Comparison of ENCODE assay signal across 8 cellular contexts in genomic region chr3:138328341-138328740, GRCh38. TPM values are rescaled to one million over a fixed set of nuclear protein-coding genes. Genes with fewer than 3 reads are reported as not detected.
DNase-seq lines count a peak whose midpoint lies in the region; ATAC-seq and TF ChIP-seq lines count a peak whose summit lies in the region.
"Had no signal": no experiment of that assay in that cellular context is flagged by ENCODE, and none has a peak within 500 bp of the region (broad histone marks: within the 10 kb centered on the region; RNA-seq: fewer than 3 reads in every experiment).

No MANE protein-coding gene starts in this region.

- H3K4me1 Mint-ChIP-seq in Caco-2 (ENCODE audit: low read depth, unreplicated experiment) (no peaks in the 10 kb centered on the region), IgD-negative memory B cell (peaks cover 7 to 19% (median 14%) of the 10 kb centered on the region in 3 donors)
- H3K4me1 Mint-ChIP-seq in activated T-helper 1 cell treated with anti-CD3 and anti-CD28 coated beads, Interleukin-12 subunit alpha, Interleukin-12 subunit beta, Interleukin-2, Interleukin-4 antibody, amounts not matched to agents 30 ng/mL and 10 ng/mL and 1 ng/mL, durations not matched to agents 14 hours and 24 hours and 36 hours (ENCODE audit: low read depth) = peaks cover 43% of the 10 kb centered on the region
- H3K4me1 Mint-ChIP-seq in naive thymus-derived CD4-positive, alpha-beta T cell = peaks cover 13 to 48% (median 45%) of the 10 kb centered on the region in 7 donors

- TF ChIP-seq CTCF in Caco-2 (IDR thresholded peaks at IDR 0.05; ENCODE audit: insufficient read depth in 1 of 2, low read depth in 1 of 2, low read length in 1 of 2, severe bottlenecking in 1 of 2, unreplicated experiment in 1 of 2) = no peak

- no peaks in the 10 kb centered on the region for H3K4me1 ChIP-seq in Caco-2
- peaks cover 5 to 8% of the 10 kb centered on the region in 2 donors for H3K4me1 ChIP-seq in naive thymus-derived CD4-positive, alpha-beta T cell (ENCODE audit: control insufficient read depth in 2 of 2, insufficient read depth in 2 of 2, low read length in 2 of 2)

- ATAC-seq in naive thymus-derived CD4-positive, alpha-beta T cell = no peak
- ATAC-seq in HG03565 (IDR thresholded peaks at IDR 0.05; ENCODE audit: unreplicated experiment) = no peak

- no peak overlapping the region for H3K4me3 ChIP-seq in Caco-2 (ENCODE audit: low read depth, low read length)
- H3K4me3 ChIP-seq in naive thymus-derived CD4-positive, alpha-beta T cell (ENCODE audit: low read length) = peak overlapping the region; percentile 78

- POLR2A ChIA-PET in Caco-2 (lab: Charles Lee) = no interaction called here
- POLR2A ChIA-PET in naive thymus-derived CD4-positive, alpha-beta T cell (lab: Charles Lee) = interaction anchor here (0.8 kb wide), 1 partner anchor 141 kb away, joined by 4 read pairs; no protein-coding TSS in a partner anchor

- no TSS peak for BruUV-seq in Caco-2 (replicated peaks; lab: Mats Ljungman, UMichigan)

- H3K9me3 Mint-ChIP-seq in Caco-2 (ENCODE audit: unreplicated experiment) = no peaks in the 10 kb centered on the region
- peaks cover 0 to 2% (median 0%) of the 10 kb centered on the region in 3 donors for H3K9me3 Mint-ChIP-seq in IgD-negative memory B cell
- no peaks in the 10 kb centered on the region for H3K9me3 Mint-ChIP-seq in activated T-helper 1 cell treated with anti-CD3 and anti-CD28 coated beads, Interleukin-12 subunit alpha, Interleukin-12 subunit beta, Interleukin-2, Interleukin-4 antibody, amounts not matched to agents 30 ng/mL and 10 ng/mL and 1 ng/mL, durations not matched to agents 14 hours and 24 hours and 36 hours
- no peaks in the 10 kb centered on the region for H3K9me3 Mint-ChIP-seq in naive thymus-derived CD4-positive, alpha-beta T cell

- no peaks in the 10 kb centered on the region for H3K9me3 ChIP-seq in Caco-2
- no peaks in the 10 kb centered on the region for H3K9me3 ChIP-seq in naive thymus-derived CD4-positive, alpha-beta T cell (ENCODE audit: control insufficient read depth in 2 of 3, low read length in 3 of 3)
- H3K9me3 ChIP-seq: ovary had no signal

- peaks cover 6% of the 10 kb centered on the region for H3K36me3 Mint-ChIP-seq in Caco-2 (ENCODE audit: insufficient read depth, unreplicated experiment)
- H3K36me3 Mint-ChIP-seq in IgD-negative memory B cell = peaks cover 2% of the 10 kb centered on the region
- H3K36me3 Mint-ChIP-seq in activated T-helper 1 cell treated with anti-CD3 and anti-CD28 coated beads, Interleukin-12 subunit alpha, Interleukin-12 subunit beta, Interleukin-2, Interleukin-4 antibody, amounts not matched to agents 30 ng/mL and 10 ng/mL and 1 ng/mL, durations not matched to agents 14 hours and 24 hours and 36 hours (ENCODE audit: low read depth) = peaks cover 1% of the 10 kb centered on the region
- H3K36me3 Mint-ChIP-seq in naive thymus-derived CD4-positive, alpha-beta T cell = no peaks in the 10 kb centered on the region

- H3K27me3 Mint-ChIP-seq in Caco-2 (ENCODE audit: insufficient read depth, unreplicated experiment) (no peaks in the 10 kb centered on the region), IgD-negative memory B cell (peaks cover 6% of the 10 kb centered on the region)
- H3K27me3 Mint-ChIP-seq in activated T-helper 1 cell treated with anti-CD3 and anti-CD28 coated beads, Interleukin-12 subunit alpha, Interleukin-12 subunit beta, Interleukin-2, Interleukin-4 antibody, amounts not matched to agents 30 ng/mL and 10 ng/mL and 1 ng/mL, durations not matched to agents 14 hours and 24 hours and 36 hours (ENCODE audit: insufficient read depth) = no peaks in the 10 kb centered on the region
- peaks cover 0 to 3% (median 0%) of the 10 kb centered on the region in 5 donors for H3K27me3 Mint-ChIP-seq in naive thymus-derived CD4-positive, alpha-beta T cell

- no peaks in the 10 kb centered on the region for H3K27me3 ChIP-seq in Caco-2 (replicated peaks; ENCODE audit: control insufficient read depth, insufficient read depth, low read length)
- H3K27me3 ChIP-seq in naive thymus-derived CD4-positive, alpha-beta T cell (ENCODE audit: control insufficient read depth in 2 of 2, insufficient read depth in 2 of 2, low read length in 2 of 2) = no peaks in the 10 kb centered on the region
- H3K27me3 ChIP-seq: ovary had no signal

- CTCF ChIA-PET in Caco-2 (lab: Charles Lee) = interaction anchor here (1.2 kb wide), 1 partner anchor 20 kb away, joined by 10 read pairs; the partner anchor contains the start of gene MRAS
- CTCF ChIA-PET in naive thymus-derived CD4-positive, alpha-beta T cell (lab: Charles Lee) = interaction anchor here (0.6 to 1.5 kb wide), 5 partner anchors 11 to 142 kb away, joined by 3 to 7 read pairs (median 3); no protein-coding TSS in a partner anchor

- H3K4me3 Mint-ChIP-seq in Caco-2 (ENCODE audit: unreplicated experiment) (peak overlapping the region; percentile 80), IgD-negative memory B cell (peak overlapping the region in 3 of 4 donors; percentile 19 to 81 (median 49))
- peak overlapping the region; percentile 87 for H3K4me3 Mint-ChIP-seq in activated T-helper 1 cell treated with anti-CD3 and anti-CD28 coated beads, Interleukin-12 subunit alpha, Interleukin-12 subunit beta, Interleukin-2, Interleukin-4 antibody, amounts not matched to agents 30 ng/mL and 10 ng/mL and 1 ng/mL, durations not matched to agents 14 hours and 24 hours and 36 hours
- peak overlapping the region in 9 of 10 donors; percentile 71 to 97 (median 91) for H3K4me3 Mint-ChIP-seq in naive thymus-derived CD4-positive, alpha-beta T cell

- no peak overlapping the region for H3K27ac ChIP-seq in naive thymus-derived CD4-positive, alpha-beta T cell (ENCODE audit: low read depth, low read length)
- H3K27ac ChIP-seq: ovary had no signal

- intact Hi-C loops in Caco-2 (cut with micrococcal nuclease; ENCODE audit: unreplicated experiment) = no loop called here
- intact Hi-C loops in activated T-helper 1 cell treated with anti-CD3 and anti-CD28 coated beads, Interleukin-12 subunit alpha, Interleukin-12 subunit beta, Interleukin-2, Interleukin-4 antibody, amounts not matched to agents 30 ng/mL and 10 ng/mL and 1 ng/mL, durations not matched to agents 14 hours and 24 hours and 36 hours (cut with micrococcal nuclease) = loop anchor here (2.0 to 10.0 kb wide), 3 partner anchors 262 to 1016 kb away; partner anchors contain the start of genes CEP70 and MRPS22
- intact Hi-C loops in naive thymus-derived CD4-positive, alpha-beta T cell (cut with micrococcal nuclease) = loop anchor here (2.0 to 5.0 kb wide), 6 partner anchors 18 to 1014 kb away; partner anchors contain the start of genes FAIM (in 1 of the 2), MRPS22 (in 1 of the 2) and PIK3CB (in 1 of the 2)

- no peak for DNase-seq in Caco-2
- no peak for DNase-seq in activated T-helper 1 cell treated with anti-CD3 and anti-CD28 coated beads, Interleukin-12 subunit alpha, Interleukin-12 subunit beta, Interleukin-2, Interleukin-4 antibody, amounts not matched to agents 30 ng/mL and 10 ng/mL and 1 ng/mL, durations not matched to agents 14 hours and 24 hours and 36 hours (ENCODE audit: low spot score)
- DNase-seq in naive thymus-derived CD4-positive, alpha-beta T cell = no peak
- no peak for DNase-seq in stimulated activated CD4-positive, alpha-beta T cell treated with anti-CD3 and anti-CD28 coated beads, Interleukin-2, amount 100 ng/mL, for 48 hours
- no peak for DNase-seq in COLO829 (ENCODE audit: low spot score)

- H3K27ac Mint-ChIP-seq in Caco-2 (ENCODE audit: unreplicated experiment) (no peak overlapping the region), IgD-negative memory B cell (no peak overlapping the region)
- H3K27ac Mint-ChIP-seq in activated T-helper 1 cell treated with anti-CD3 and anti-CD28 coated beads, Interleukin-12 subunit alpha, Interleukin-12 subunit beta, Interleukin-2, Interleukin-4 antibody, amounts not matched to agents 30 ng/mL and 10 ng/mL and 1 ng/mL, durations not matched to agents 14 hours and 24 hours and 36 hours = peak overlapping the region; percentile 73
- peak overlapping the region in 7 of 9 donors; percentile 60 to 98 (median 85) for H3K27ac Mint-ChIP-seq in naive thymus-derived CD4-positive, alpha-beta T cell

- no peaks in the 10 kb centered on the region for H3K36me3 ChIP-seq in Caco-2 (ENCODE audit: control insufficient read depth, insufficient read depth, low read length)
- H3K36me3 ChIP-seq in naive thymus-derived CD4-positive, alpha-beta T cell (ENCODE audit: control insufficient read depth in 2 of 3, insufficient read depth in 3 of 3, low read length in 3 of 3) = peaks cover 0 to 3% (median 0%) of the 10 kb centered on the region in 3 experiments
- H3K36me3 ChIP-seq: ovary had no signal

RNA-seq across cellular contexts. Expression of gene NME9, which starts 1.3 kb away (rescaled TPM):
- total RNA-seq in Caco-2 (2022) = not detected in 2 replicates
- polyA plus RNA-seq in IgD-negative memory B cell = 0.29 TPM
- not detected in 2 replicates for total RNA-seq in activated T-helper 1 cell treated with anti-CD3 and anti-CD28 coated beads, Interleukin-12 subunit alpha, Interleukin-12 subunit beta, Interleukin-2, Interleukin-4 antibody, amounts not matched to agents 30 ng/mL and 10 ng/mL and 1 ng/mL, durations not matched to agents 14 hours and 24 hours and 36 hours
- total RNA-seq in naive thymus-derived CD4-positive, alpha-beta T cell = 1 to 10 TPM in 2 of 5 experiments, under 1 TPM in 2, not detected in 1; 0.69 to 2.0 (median 1.2) TPM
- under 1 TPM; 0.52 to 0.71 TPM for polyA plus RNA-seq in naive thymus-derived CD4-positive, alpha-beta T cell

RNA-seq across cellular contexts. Expression of gene MRAS, which starts 20.0 kb away (rescaled TPM):
- 8.5 and 11.4 TPM in 2 replicates for total RNA-seq in Caco-2 (2022)
- not detected for polyA plus RNA-seq in IgD-negative memory B cell
- 0.05 and 0.42 TPM in 2 replicates for total RNA-seq in activated T-helper 1 cell treated with anti-CD3 and anti-CD28 coated beads, Interleukin-12 subunit alpha, Interleukin-12 subunit beta, Interleukin-2, Interleukin-4 antibody, amounts not matched to agents 30 ng/mL and 10 ng/mL and 1 ng/mL, durations not matched to agents 14 hours and 24 hours and 36 hours
- total RNA-seq in naive thymus-derived CD4-positive, alpha-beta T cell = 1 to 10 TPM in 2 of 5 experiments, under 1 TPM in 3; 0.05 to 4.9 (median 0.80) TPM
- not detected for polyA plus RNA-seq in naive thymus-derived CD4-positive, alpha-beta T cell

Comparison
In these comparisons a context has a peak if more than half of its experiments do, and no peak if none do; other contexts are left out.
1. H3K27ac Mint-ChIP-seq: peak in activated T-helper 1 cell treated with anti-CD3 and anti-CD28 coated beads, Interleukin-12 subunit alpha, Interleukin-12 subunit beta, Interleukin-2, Interleukin-4 antibody, amounts not matched to agents 30 ng/mL and 10 ng/mL and 1 ng/mL, durations not matched to agents 14 hours and 24 hours and 36 hours (single experiment) and naive thymus-derived CD4-positive, alpha-beta T cell (7 of 9); none in Caco-2 (single experiment) and IgD-negative memory B cell (0 of 3).
2. Peak in every context shown above with its lines, with median percentiles within 50 percentile points of each other: H3K4me3 Mint-ChIP-seq.